ENCODE assay signal across 1 cellular context in genomic region chr11:78811622-78812021, GRCh38.
TF ChIP-seq lines count a peak whose summit lies in the region.

No MANE protein-coding gene starts in this region.

TF ChIP-seq in GM23338, 12 proteins besides CTCF, POLR2A, EP300 and RAD21 (continued from another document):
- TF ChIP-seq ZNF462 (CRISPR knock-in tag; IDR thresholded peaks at IDR 0.05) (no peak), ZNF331 (CRISPR knock-in tag; IDR thresholded peaks at IDR 0.05; ENCODE audit: low read depth) (no peak)
